9 cellular contexts compared by ENCODE assay signal in the genomic region with DNA sequence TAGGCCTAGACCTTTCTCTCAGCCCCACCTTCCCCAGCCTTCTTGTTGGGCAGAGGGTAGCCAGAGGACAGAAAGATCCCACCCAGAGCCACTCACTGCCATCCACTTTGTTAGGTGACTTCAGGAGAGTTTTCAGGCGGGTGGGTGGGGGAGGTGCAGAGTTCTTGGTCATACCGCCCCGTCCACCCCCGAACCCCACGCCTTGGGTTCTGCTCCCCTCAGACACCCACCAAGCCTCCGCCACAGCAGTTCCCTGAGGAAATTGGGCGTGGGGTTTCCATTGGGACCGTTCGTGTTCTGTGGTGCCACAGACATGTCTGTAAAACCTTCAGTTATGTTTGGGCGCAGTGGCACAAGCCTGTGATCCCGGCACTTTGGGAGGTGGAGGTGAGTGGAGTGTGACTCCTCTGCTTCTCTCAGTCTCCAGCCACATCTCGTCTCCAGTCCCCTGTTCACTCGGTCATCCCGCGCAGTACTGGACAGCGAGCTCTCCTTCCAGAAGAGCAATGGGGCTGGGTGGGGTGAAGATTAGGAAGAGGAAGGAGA. TPM values are rescaled to one million over a fixed set of nuclear protein-coding genes. Genes with fewer than 3 reads are reported as not detected.
DNase-seq lines count a peak whose midpoint lies in the region; ATAC-seq and TF ChIP-seq lines count a peak whose summit lies in the region.
"Had no signal": no experiment of that assay in that cellular context is flagged by ENCODE, and none has a peak within 500 bp of the region (broad histone marks: within the 10 kb centered on the region; RNA-seq: fewer than 3 reads in every experiment).

No MANE protein-coding gene starts in this region.

- peaks cover 18 to 37% (median 28%) of the 10 kb centered on the region in 4 donors for H3K4me1 Mint-ChIP-seq in naive thymus-derived CD8-positive, alpha-beta T cell

- peaks cover 0 to 2% (median 0%) of the 10 kb centered on the region in 9 donors for H3K9me3 Mint-ChIP-seq in naive thymus-derived CD8-positive, alpha-beta T cell

- DNase-seq in AG09309 (ENCODE audit: low read depth) (no peak), LNCaP clone FGC (ENCODE audit: low read depth) (no peak), colonic mucosa (no peak), NCI-H2171 (lab: John Stamatoyannopoulos, UW) (no peak), EL (no peak), NCI-H2196 (lab: John Stamatoyannopoulos, UW; ENCODE audit: unreplicated experiment) (no peak)
- DNase-seq in naive thymus-derived CD8-positive, alpha-beta T cell: no peak
- DNase-seq: NCI-H1417 treated with DMSO at 0.1 percent for 48 hours had no signal

- no peak overlapping the region for H3K27ac ChIP-seq in colonic mucosa

- TF ChIP-seq CTCF in AG09309 (IDR thresholded peaks at IDR 0.05; ENCODE audit: control insufficient read depth, insufficient read depth, low read depth, low read length, missing control alignments) (no peak), LNCaP clone FGC (IDR thresholded peaks at IDR 0.05; ENCODE audit: control insufficient read depth, extremely low read depth, insufficient read depth) (no peak), colonic mucosa (IDR thresholded peaks at IDR 0.05) (no peak)

- peaks cover 4% of the 10 kb centered on the region for H3K4me1 ChIP-seq in colonic mucosa

- H3K36me3 Mint-ChIP-seq in naive thymus-derived CD8-positive, alpha-beta T cell: peaks cover 0 to 11% (median 5%) of the 10 kb centered on the region in 3 donors

- POLR2A ChIA-PET in naive thymus-derived CD8-positive, alpha-beta T cell (lab: Charles Lee): interaction anchor here (0.7 to 1.6 kb wide), 3 partner anchors 18 to 199 kb away, joined by 3 to 11 read pairs (median 3); partner anchors contain the start of gene DERL3

- H3K9ac ChIP-seq in colonic mucosa (ENCODE audit: low read depth in 2 of 2, low read length in 2 of 2): peak overlapping the region; percentile 85 to 89

- H3K27ac Mint-ChIP-seq in naive thymus-derived CD8-positive, alpha-beta T cell: peak overlapping the region; percentile 71 to 98 (median 91)

- peaks cover 5% of the 10 kb centered on the region for H3K36me3 ChIP-seq in colonic mucosa

- peak overlapping the region; percentile 84 to 96 (median 93) for H3K4me3 Mint-ChIP-seq in naive thymus-derived CD8-positive, alpha-beta T cell

- H3K27me3 Mint-ChIP-seq in naive thymus-derived CD8-positive, alpha-beta T cell: no peaks in the 10 kb centered on the region

- H3K27me3 ChIP-seq in colonic mucosa: no peaks in the 10 kb centered on the region

- intact Hi-C loops in colonic mucosa (cut with DNase I): no loop called here

- no peaks in the 10 kb centered on the region for H3K9me3 ChIP-seq in colonic mucosa

- no peak for ATAC-seq in naive thymus-derived CD8-positive, alpha-beta T cell
- no peak for ATAC-seq in GM21717 (IDR thresholded peaks at IDR 0.05; ENCODE audit: unreplicated experiment)

- H3K4me3 ChIP-seq in AG09309 (ENCODE audit: control insufficient read depth, low read depth, low read length): peak overlapping the region; percentile 83
- peak overlapping the region; percentile 84 for H3K4me3 ChIP-seq in LNCaP clone FGC (ENCODE audit: low read depth, low read length)
- peak overlapping the region; percentile 78 for H3K4me3 ChIP-seq in colonic mucosa

RNA-seq across cellular contexts. Expression of gene MIF, which starts 1.5 kb away (rescaled TPM):
- 100 to 1,000 TPM; 621 to 869 TPM for total RNA-seq in colonic mucosa
- total RNA-seq in naive thymus-derived CD8-positive, alpha-beta T cell: 100 to 1,000 TPM; 206 to 208 TPM
- 1,000 to 10,000 TPM; 1,088 to 1,264 (median 1,247) TPM for polyA plus RNA-seq in naive thymus-derived CD8-positive, alpha-beta T cell

RNA-seq across cellular contexts. Expression of gene SLC2A11, which starts 38.0 kb away (rescaled TPM):
- total RNA-seq in colonic mucosa: 1 to 10 TPM; 8.3 to 9.6 TPM
- 10 to 100 TPM; 22.7 to 23.6 TPM for total RNA-seq in naive thymus-derived CD8-positive, alpha-beta T cell
- polyA plus RNA-seq in naive thymus-derived CD8-positive, alpha-beta T cell: 1 to 10 TPM; 3.6 to 8.5 (median 6.3) TPM

RNA-seq across cellular contexts. Expression of gene DERL3, which starts 56.9 kb away (rescaled TPM):
- total RNA-seq in colonic mucosa: 10 to 100 TPM in 1 of 2 donors, 1 to 10 TPM in 1; 9.1 to 20.2 TPM
- 1 to 10 TPM; 1.7 to 2.0 TPM for total RNA-seq in naive thymus-derived CD8-positive, alpha-beta T cell
- not detected for polyA plus RNA-seq in naive thymus-derived CD8-positive, alpha-beta T cell
